In genomic region chr16:21613361-21613760, GRCh38 we compare ENCODE assay signal across 23 cellular contexts. TPM values are rescaled to one million over a fixed set of nuclear protein-coding genes. Genes with fewer than 3 reads are reported as not detected.
"Had no signal": no experiment of that assay in that cellular context is flagged by ENCODE, and none has a peak within 500 bp of the region (broad histone marks: within the 10 kb centered on the region; RNA-seq: fewer than 3 reads in every experiment).

No MANE protein-coding gene starts in this region.

- H3K4me3 ChIP-seq: Peyer's patch had no signal

- H3K27me3 ChIP-seq: Peyer's patch had no signal

- H3K27me3 Mint-ChIP-seq: activated CD4-positive, alpha-beta memory T cell treated with anti-CD3 and anti-CD28 coated beads, Interleukin-2, amount 10 ng/mL, durations not matched to agents 7 days and 5 days; activated CD4-positive, alpha-beta T cell treated with anti-CD3 and anti-CD28 coated beads for 36 hours; activated naive CD4-positive, alpha-beta T cell treated with anti-CD3 and anti-CD28 coated beads, Interleukin-2, amount 10 ng/mL, durations not matched to agents 7 days and 5 days; activated naive CD8-positive, alpha-beta T cell treated with anti-CD3 and anti-CD28 coated beads for 36 hours; activated T-helper 17 cell treated with anti-CD3 and anti-CD28 coated beads, Interleukin-2, amount 50 U/mL, for 72 hours had no signal

- H3K9me3 ChIP-seq: Peyer's patch had no signal

- ATAC-seq: activated CD4-positive, alpha-beta T cell treated with anti-CD3 and anti-CD28 coated beads for 36 hours; activated T-helper 17 cell treated with anti-CD3 and anti-CD28 coated beads, Interleukin-2, amount 50 U/mL, for 72 hours had no signal

- DNase-seq: activated CD4-positive, alpha-beta memory T cell treated with anti-CD3 and anti-CD28 coated beads, Interleukin-2, amount 10 ng/mL, durations not matched to agents 7 days and 5 days; activated CD4-positive, alpha-beta T cell treated with anti-CD3 and anti-CD28 coated beads for 36 hours; activated CD4-positive, alpha-beta T cell treated with anti-CD3 and anti-CD28 coated beads, Interleukin-2, amount 50 U/mL, for 1 hour; activated gamma-delta T cell treated with Interleukin-2 at 50 U/mL for 16 hours; activated naive CD4-positive, alpha-beta T cell treated with anti-CD3 and anti-CD28 coated beads, Interleukin-2, amount 10 ng/mL, durations not matched to agents 7 days and 5 days; activated naive CD8-positive, alpha-beta T cell treated with anti-CD3 and anti-CD28 coated beads for 36 hours; activated T-cell treated with anti-CD3 and anti-CD28 coated beads for 4 hours; activated T-cell treated with anti-CD3 and anti-CD28 coated beads, Interleukin-2, amount 50 U/mL, for 48 hours; KG1; NCI-H1092 treated with DMSO at 0.1 percent for 48 hours; NCI-H1436; NCI-H1694 treated with DMSO at 0.1 percent for 48 hours; NCI-H2029 treated with DMSO at 0.1 percent for 48 hours; NCI-H510A treated with DMSO at 0.1 percent for 48 hours; NCI-H69; NK-92 treated with Interleukin-12 subunit alpha and Interleukin-12 subunit beta, amount 100 ng/mL, for 24 hours; Peyer's patch; SIG-M5; T-helper 1 cell had no signal

- H3K27ac ChIP-seq: Peyer's patch, VCaP had no signal

- H3K27ac Mint-ChIP-seq: activated CD4-positive, alpha-beta memory T cell treated with anti-CD3 and anti-CD28 coated beads, Interleukin-2, amount 10 ng/mL, durations not matched to agents 7 days and 5 days; activated naive CD4-positive, alpha-beta T cell treated with anti-CD3 and anti-CD28 coated beads, Interleukin-2, amount 10 ng/mL, durations not matched to agents 7 days and 5 days; activated naive CD8-positive, alpha-beta T cell treated with anti-CD3 and anti-CD28 coated beads for 36 hours had no signal

- H3K4me3 Mint-ChIP-seq: activated CD4-positive, alpha-beta memory T cell treated with anti-CD3 and anti-CD28 coated beads, Interleukin-2, amount 10 ng/mL, durations not matched to agents 7 days and 5 days; activated CD4-positive, alpha-beta T cell treated with anti-CD3 and anti-CD28 coated beads for 36 hours; activated naive CD4-positive, alpha-beta T cell treated with anti-CD3 and anti-CD28 coated beads, Interleukin-2, amount 10 ng/mL, durations not matched to agents 7 days and 5 days; activated naive CD8-positive, alpha-beta T cell treated with anti-CD3 and anti-CD28 coated beads for 36 hours had no signal

- H3K9me3 Mint-ChIP-seq: activated CD4-positive, alpha-beta memory T cell treated with anti-CD3 and anti-CD28 coated beads, Interleukin-2, amount 10 ng/mL, durations not matched to agents 7 days and 5 days; activated naive CD4-positive, alpha-beta T cell treated with anti-CD3 and anti-CD28 coated beads, Interleukin-2, amount 10 ng/mL, durations not matched to agents 7 days and 5 days; activated naive CD8-positive, alpha-beta T cell treated with anti-CD3 and anti-CD28 coated beads for 36 hours; activated T-helper 17 cell treated with anti-CD3 and anti-CD28 coated beads, Interleukin-2, amount 50 U/mL, for 72 hours had no signal

RNA-seq across cellular contexts. Expression of gene IGSF6, which starts 39.0 kb away (rescaled TPM):
- total RNA-seq: LHCN-M2, MCF 10A had no signal

RNA-seq across cellular contexts. Expression of gene OTOA, which starts 50.4 kb away (rescaled TPM):
- total RNA-seq: Peyer's patch had no signal
